In genomic region chr3:144105542-144105941, GRCh38 we compare ENCODE assay signal across 27 cellular contexts.
DNase-seq lines count a peak whose midpoint lies in the region; ATAC-seq, FAIRE-seq and TF ChIP-seq lines count a peak whose summit lies in the region.
"Had no signal": no experiment of that assay in that cellular context is flagged by ENCODE, and none has a peak within 500 bp of the region (broad histone marks: within the 10 kb centered on the region; RNA-seq: fewer than 3 reads in every experiment).

No MANE protein-coding gene starts in this region.

- no peak overlapping the region for H3K9ac ChIP-seq in kidney (ENCODE audit: low read length in 2 of 2)
- no peak overlapping the region for H3K9ac ChIP-seq in neuronal stem cell (ENCODE audit: low read depth, low read length, poor library complexity)
- H3K9ac ChIP-seq: neural progenitor cell had no signal

- intact Hi-C loops in kidney (cut with DNase I): no loop called here

- H3K18ac ChIP-seq in neuronal stem cell (ENCODE audit: low read length): peak overlapping the region; percentile 74

- H3K4me2 ChIP-seq in neuronal stem cell (ENCODE audit: insufficient read depth, low read length, poor library complexity, severe bottlenecking): no peak overlapping the region

- peak overlapping the region; percentile 97 for H2BK12ac ChIP-seq in neuronal stem cell (ENCODE audit: low read length)

- H3K27me3 ChIP-seq in neuronal stem cell (ENCODE audit: control insufficient read depth in 3 of 3, insufficient read depth in 3 of 3, low read depth in 1 of 3, low read length in 3 of 3): no peaks in the 10 kb centered on the region
- H3K27me3 ChIP-seq: gastrocnemius medialis, neural progenitor cell, SJSA1 had no signal

- H3K4me3 Mint-ChIP-seq in type B pancreatic cell: no peak overlapping the region
- H3K4me3 Mint-ChIP-seq: activated CD4-positive, alpha-beta memory T cell treated with anti-CD3 and anti-CD28 coated beads for 36 hours; activated naive CD8-positive, alpha-beta T cell treated with anti-CD3 and anti-CD28 coated beads for 36 hours; CD14-positive monocyte; central memory CD8-positive, alpha-beta T cell; neural progenitor cell had no signal

- no peak overlapping the region for H2AFZ ChIP-seq in neuronal stem cell (ENCODE audit: low read length)
- H2AFZ ChIP-seq: neural progenitor cell had no signal

- H3K27ac Mint-ChIP-seq in type B pancreatic cell: no peak overlapping the region
- H3K27ac Mint-ChIP-seq: activated CD4-positive, alpha-beta memory T cell treated with anti-CD3 and anti-CD28 coated beads for 36 hours; activated naive CD8-positive, alpha-beta T cell treated with anti-CD3 and anti-CD28 coated beads for 36 hours; CD14-positive monocyte had no signal

- peak; percentile 68 for FAIRE-seq in kidney (lab: Jason Lieb, UNC)
- FAIRE-seq: astrocyte, H54, K562 had no signal

- no peaks in the 10 kb centered on the region for H3K36me3 ChIP-seq in kidney (ENCODE audit: control insufficient read depth in 1 of 2, insufficient read depth in 2 of 2, low read length in 2 of 2)
- no peaks in the 10 kb centered on the region for H3K36me3 ChIP-seq in neuronal stem cell (replicated peaks in 1 of 2; ENCODE audit: control insufficient read depth in 2 of 2, insufficient read depth in 2 of 2, low read length in 2 of 2)
- H3K36me3 ChIP-seq: gastrocnemius medialis, neural progenitor cell, SJSA1 had no signal

- H3K23ac ChIP-seq in neuronal stem cell (ENCODE audit: low read depth, low read length, poor library complexity): no peak overlapping the region

- H4K91ac ChIP-seq in neuronal stem cell (ENCODE audit: low read depth, low read length, poor library complexity): no peak overlapping the region

- no peaks in the 10 kb centered on the region for H3K36me3 Mint-ChIP-seq in type B pancreatic cell
- H3K36me3 Mint-ChIP-seq: activated CD4-positive, alpha-beta memory T cell treated with anti-CD3 and anti-CD28 coated beads for 36 hours; activated naive CD8-positive, alpha-beta T cell treated with anti-CD3 and anti-CD28 coated beads for 36 hours; CD14-positive monocyte; neural progenitor cell had no signal

- no peak overlapping the region for H4K8ac ChIP-seq in neuronal stem cell (ENCODE audit: low read depth, low read length)

- peak; percentile 92 for DNase-seq in DMS53 (lab: John Stamatoyannopoulos, UW)
- peak; percentile 13 for DNase-seq in NCI-H69 (lab: John Stamatoyannopoulos, UW)
- DNase-seq in kidney: no peak
- no peak for DNase-seq in neuronal stem cell (ENCODE audit: low spot score)
- DNase-seq in type B pancreatic cell (ENCODE audit: extremely low spot score, unreplicated experiment): no peak
- no peak for DNase-seq in globus pallidus (ENCODE audit: low spot score)
- DNase-seq: activated CD4-positive, alpha-beta memory T cell treated with anti-CD3 and anti-CD28 coated beads for 36 hours; activated CD8-positive, alpha-beta memory T cell treated with anti-CD3 and anti-CD28 coated beads, Interleukin-2, amount 50 U/mL, for 4 hours; activated naive CD8-positive, alpha-beta T cell treated with anti-CD3 and anti-CD28 coated beads for 36 hours; dermis blood vessel endothelial cell; gastrocnemius medialis; mammary epithelial cell; NCI-H1417 treated with DMSO at 0.1 percent for 48 hours; posterior cingulate gyrus; RPMI8226; stimulated activated CD4-positive, alpha-beta T cell treated with anti-CD3 and anti-CD28 coated beads, Interleukin-15, amount 100 ng/mL, for 24 hours; stimulated activated naive CD4-positive, alpha-beta T cell treated with Interleukin-2 at 50 U/mL for 16 hours had no signal

- no peak overlapping the region for H2BK120ac ChIP-seq in neuronal stem cell (ENCODE audit: low read depth, low read length)

- no peaks in the 10 kb centered on the region for H3K4me1 Mint-ChIP-seq in type B pancreatic cell (ENCODE audit: unreplicated experiment)

- H3K27ac ChIP-seq in kidney (ENCODE audit: low read depth in 2 of 2, low read length in 2 of 2): no peak overlapping the region
- H3K27ac ChIP-seq in neuronal stem cell (replicated peaks; ENCODE audit: low read length): no peak overlapping the region
- H3K27ac ChIP-seq: gastrocnemius medialis, SJSA1 had no signal

- H3K9me3 ChIP-seq in kidney (ENCODE audit: control insufficient read depth in 1 of 2, low read length in 2 of 2): no peaks in the 10 kb centered on the region
- no peaks in the 10 kb centered on the region for H3K9me3 ChIP-seq in neuronal stem cell (replicated peaks in 1 of 2; ENCODE audit: control insufficient read depth in 2 of 2, insufficient read depth in 1 of 2, low read depth in 1 of 2, low read length in 2 of 2)
- H3K9me3 ChIP-seq: gastrocnemius medialis, SJSA1 had no signal

- H3K27me3 Mint-ChIP-seq in type B pancreatic cell: no peaks in the 10 kb centered on the region

- no peak overlapping the region for H2AK5ac ChIP-seq in neuronal stem cell (ENCODE audit: low read depth, low read length)

- H3K9me3 Mint-ChIP-seq in type B pancreatic cell: no peaks in the 10 kb centered on the region
- H3K9me3 Mint-ChIP-seq: activated CD4-positive, alpha-beta memory T cell treated with anti-CD3 and anti-CD28 coated beads for 36 hours; activated naive CD8-positive, alpha-beta T cell treated with anti-CD3 and anti-CD28 coated beads for 36 hours; central memory CD8-positive, alpha-beta T cell had no signal

- no peak overlapping the region for H2BK5ac ChIP-seq in neuronal stem cell (ENCODE audit: low read length)

- no peaks in the 10 kb centered on the region for H3K79me1 ChIP-seq in neuronal stem cell (ENCODE audit: low read depth, low read length)

- ATAC-seq in HG02970 (IDR thresholded peaks at IDR 0.05; ENCODE audit: low FRiP score, unreplicated experiment): no peak
- ATAC-seq in GM18868 (IDR thresholded peaks at IDR 0.05; ENCODE audit: unreplicated experiment): no peak
- ATAC-seq: activated CD4-positive, CD25-positive, alpha-beta regulatory T cell treated with anti-CD3 and anti-CD28 coated beads, Interleukin-2, amount 50 U/mL, for 24 hours; gastrocnemius medialis; K562 had no signal

- TF ChIP-seq CTCF in kidney (IDR thresholded peaks at IDR 0.05; ENCODE audit: borderline replicate concordance, extremely low read depth, insufficient read depth) (no peak), type B pancreatic cell (conservative IDR thresholded peaks at IDR 0.05) (no peak)

- H2BK15ac ChIP-seq in neuronal stem cell (ENCODE audit: low read length): no peak overlapping the region

- H3K4me3 ChIP-seq in kidney (ENCODE audit: low read length in 2 of 2) (no peak overlapping the region), neuronal stem cell (ENCODE audit: low read length in 2 of 2) (no peak overlapping the region)
- H3K4me3 ChIP-seq: gastrocnemius medialis, K562, neural progenitor cell, SJSA1 had no signal

- no CpG with 5 or more reads among the region's 3 CpGs for WGBS in neuronal stem cell (ENCODE audit: extremely low coverage in 2 of 2, insufficient read length in 2 of 2, insufficient replicate concordance in 1 of 2), 2 donors

- no peak overlapping the region for H3K14ac ChIP-seq in neuronal stem cell (ENCODE audit: low read length)

- H3K4me1 ChIP-seq in kidney (ENCODE audit: control insufficient read depth in 1 of 2, insufficient read depth in 1 of 2, low read depth in 1 of 2, low read length in 2 of 2): no peaks in the 10 kb centered on the region
- H3K4me1 ChIP-seq in neuronal stem cell (ENCODE audit: control insufficient read depth in 2 of 2, insufficient read depth in 1 of 2, low read depth in 1 of 2, low read length in 2 of 2): peaks cover 7 to 10% of the 10 kb centered on the region in 2 donors
- H3K4me1 ChIP-seq: SJSA1 had no signal

- no peak overlapping the region for H3K4ac ChIP-seq in neuronal stem cell (ENCODE audit: low read length)

Comparison
In these comparisons a context has a peak if more than half of its experiments do, and no peak if none do; other contexts are left out.
1. DNase-seq: peak in DMS53 (single experiment) and NCI-H69 (single experiment); none in kidney (single experiment), neuronal stem cell (single experiment), type B pancreatic cell (single experiment) and globus pallidus (single experiment).